ENCODE assay signal across 9 cellular contexts in the genomic region with DNA sequence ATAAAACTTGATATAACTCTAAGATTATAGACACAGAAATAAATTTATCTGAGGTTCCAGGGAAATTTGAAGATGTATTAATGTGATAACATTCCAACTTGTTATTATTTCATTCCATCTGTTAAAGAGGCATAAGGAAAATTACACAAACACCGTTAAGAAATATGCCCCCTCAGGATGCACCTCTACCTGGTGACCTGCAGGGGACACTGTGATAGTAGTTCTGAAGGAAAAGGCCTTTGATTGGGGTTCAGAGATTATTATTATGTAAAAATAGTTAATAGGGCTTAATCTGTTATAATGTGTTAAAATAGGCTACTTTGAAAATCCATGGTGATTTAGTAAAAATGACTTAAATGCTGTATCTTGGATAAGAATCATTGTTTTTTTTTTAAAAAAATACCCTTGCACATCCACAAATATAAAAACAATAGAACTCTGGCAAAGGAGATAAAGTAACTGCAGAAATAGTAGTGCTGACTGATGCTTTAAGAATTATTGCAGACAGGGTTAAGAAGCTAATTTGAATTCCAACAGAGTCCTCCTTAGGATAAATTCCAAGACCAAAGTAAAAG. TPM values are rescaled to one million over a fixed set of nuclear protein-coding genes. Genes with fewer than 3 reads are reported as not detected.
DNase-seq lines count a peak whose midpoint lies in the region; ATAC-seq and TF ChIP-seq lines count a peak whose summit lies in the region.
"Had no signal": no experiment of that assay in that cellular context is flagged by ENCODE, and none has a peak within 500 bp of the region (broad histone marks: within the 10 kb centered on the region; RNA-seq: fewer than 3 reads in every experiment).

No MANE protein-coding gene starts in this region.

- H3K4me3 ChIP-seq in fibroblast of lung (replicated peaks in 1 of 4; ENCODE audit: control extremely low read depth in 1 of 4, insufficient read depth in 1 of 4, low read depth in 3 of 4, low read length in 4 of 4) (no peak overlapping the region), stomach (no peak overlapping the region)
- H3K4me3 ChIP-seq: SJCRH30 had no signal

- WGBS in stomach, 5 donors, result 0 to 10% (median 4%) methylated on average over 1 of the region's 1 CpG

- no peak overlapping the region for H3K27ac ChIP-seq in fibroblast of lung (ENCODE audit: insufficient read depth, low read length)
- H3K27ac ChIP-seq in stomach, result no peak overlapping the region
- H3K27ac ChIP-seq: SJCRH30 had no signal

- H2AFZ ChIP-seq in fibroblast of lung (ENCODE audit: low read length), result no peak overlapping the region

- no peak overlapping the region for H3K9ac ChIP-seq in fibroblast of lung (ENCODE audit: insufficient read depth, low read length)

- no peaks in the 10 kb centered on the region for H3K79me2 ChIP-seq in fibroblast of lung (ENCODE audit: control insufficient read depth, insufficient read depth, low read length)

- TF ChIP-seq CTCF in GM12872 (IDR thresholded peaks at IDR 0.05; ENCODE audit: insufficient read depth, low read depth, low read length) (peak; percentile 75), fibroblast of lung (conservative IDR thresholded peaks at IDR 0.05 in 1 of 2, IDR thresholded peaks at IDR 0.05 in 1 of 2; ENCODE audit: low read depth in 1 of 2, low read length in 2 of 2) (peak; percentile 77 to 80), stomach (IDR thresholded peaks at IDR 0.05) (peak in 4 of 7 experiments; percentile 35 to 69 (median 54))

- no peaks in the 10 kb centered on the region for H4K20me1 ChIP-seq in fibroblast of lung (ENCODE audit: control insufficient read depth, extremely low read depth, insufficient read depth, low read length)

- peak; percentile 91 for ATAC-seq in HG02885 (IDR thresholded peaks at IDR 0.05; ENCODE audit: poor library complexity, unreplicated experiment)

- H3K4me1 ChIP-seq in fibroblast of lung (ENCODE audit: control insufficient read depth, extremely low read depth, insufficient read depth, low read length) (no peaks in the 10 kb centered on the region), stomach (peaks cover 0 to 2% (median 0%) of the 10 kb centered on the region in 4 donors)
- H3K4me1 ChIP-seq: SJCRH30 had no signal

- no peak overlapping the region for H3K4me2 ChIP-seq in fibroblast of lung (ENCODE audit: extremely low read depth, insufficient read depth, low read length)

- TF ChIP-seq EP300 in stomach (IDR thresholded peaks at IDR 0.05), result no peak

- no peak for TF ChIP-seq POLR2A in stomach (IDR thresholded peaks at IDR 0.05)

- no peaks in the 10 kb centered on the region for H3K36me3 ChIP-seq in fibroblast of lung (ENCODE audit: control insufficient read depth, insufficient read depth, low read length)
- H3K36me3 ChIP-seq in stomach, result no peaks in the 10 kb centered on the region
- H3K36me3 ChIP-seq: SJCRH30 had no signal

- H3K9me3 ChIP-seq in fibroblast of lung (ENCODE audit: control insufficient read depth, insufficient read depth, low read depth, low read length), result no peaks in the 10 kb centered on the region
- no peaks in the 10 kb centered on the region for H3K9me3 ChIP-seq in stomach
- H3K9me3 ChIP-seq: SJCRH30 had no signal

- H3K27me3 ChIP-seq in fibroblast of lung (ENCODE audit: control insufficient read depth, insufficient read depth, low read length) (no peaks in the 10 kb centered on the region), stomach (no peaks in the 10 kb centered on the region)
- H3K27me3 ChIP-seq: SJCRH30 had no signal

- intact Hi-C loops in stomach (cut with DNase I; ENCODE audit: low total_unique reads), result no loop called here

- DNase-seq in AML-193 (lab: John Stamatoyannopoulos, UW) (peak; percentile 42 to 47), RKO (ENCODE audit: low spot score) (peak; percentile 62), fibroblast of lung (ENCODE audit: low read depth in 2 of 2) (peak; percentile 24 to 37), stomach (no peak), NCI-H774 (lab: John Stamatoyannopoulos, UW) (no peak), amniotic stem cell (lab: John Stamatoyannopoulos, UW) (no peak)

RNA-seq across cellular contexts. Expression of gene ABRAXAS1, which starts 6.1 kb away (rescaled TPM):
- 22.0 and 27.2 TPM in 2 replicates for total RNA-seq in fibroblast of lung
- polyA plus RNA-seq in fibroblast of lung, result 14.0 and 17.1 TPM in 2 replicates
- polyA plus RNA-seq in fibroblast of lung (2012), result 9.4 and 11.7 TPM in 2 replicates
- 0.79 and 1.2 TPM in 2 replicates for polyA minus RNA-seq in fibroblast of lung (ENCODE audit: low replicate concordance)
- 10 to 100 TPM in 1 of 5 donors, 1 to 10 TPM in 3, not detected in 1; 3.6 to 17.6 (median 6.8) TPM for total RNA-seq in stomach
- polyA plus RNA-seq in stomach, result 10 to 100 TPM in 1 of 3 donors, 1 to 10 TPM in 2; 4.3 to 14.1 (median 4.5) TPM

RNA-seq across cellular contexts. Expression of gene MRPS18C, which starts 35.1 kb away (rescaled TPM):
- total RNA-seq in fibroblast of lung (20.0 and 22.0 TPM in 2 replicates), stomach (10 to 100 TPM in 4 of 5 donors, 1 to 10 TPM in 1; 4.3 to 63.6 (median 17.4) TPM)
- polyA plus RNA-seq in fibroblast of lung (33.4 and 42.8 TPM in 2 replicates), stomach (10 to 100 TPM; 19.6 to 32.9 (median 30.4) TPM)
- polyA plus RNA-seq in fibroblast of lung (2012), result 68.0 and 77.0 TPM in 2 replicates
- 4.5 TPM in 1 of 2 replicates, not detected in the other for polyA minus RNA-seq in fibroblast of lung (ENCODE audit: low replicate concordance)

RNA-seq across cellular contexts. Expression of gene HELQ, which starts 35.3 kb away (rescaled TPM):
- 14.4 and 17.7 TPM in 2 replicates for total RNA-seq in fibroblast of lung
- 11.8 and 12.0 TPM in 2 replicates for polyA plus RNA-seq in fibroblast of lung
- polyA plus RNA-seq in fibroblast of lung (2012), result 7.8 and 9.0 TPM in 2 replicates
- polyA minus RNA-seq in fibroblast of lung (ENCODE audit: low replicate concordance), result 2.3 and 7.8 TPM in 2 replicates
- 10 to 100 TPM; 13.8 to 26.8 (median 20.6) TPM for total RNA-seq in stomach
- 1 to 10 TPM; 5.0 to 7.6 (median 7.5) TPM for polyA plus RNA-seq in stomach

RNA-seq across cellular contexts. Expression of gene GPAT3, which starts 44.9 kb away (rescaled TPM):
- total RNA-seq in fibroblast of lung (2.1 and 4.1 TPM in 2 replicates), stomach (10 to 100 TPM in 2 of 5 donors, 1 to 10 TPM in 2, not detected in 1; 3.6 to 18.9 (median 11.5) TPM)
- polyA plus RNA-seq in fibroblast of lung (2.6 and 11.2 TPM in 2 replicates), stomach (1 to 10 TPM; 1.7 to 4.0 (median 2.6) TPM)
- 1.7 and 7.1 TPM in 2 replicates for polyA plus RNA-seq in fibroblast of lung (2012)
- 3.6 and 3.7 TPM in 2 replicates for polyA minus RNA-seq in fibroblast of lung (ENCODE audit: low replicate concordance)

Comparison
In these comparisons a context has a peak if more than half of its experiments do, and no peak if none do; other contexts are left out.
1. DNase-seq: peak in AML-193 (2 of 2), RKO (single experiment) and fibroblast of lung (2 of 2); none in stomach (single experiment), NCI-H774 (single experiment) and amniotic stem cell (single experiment).
2. Peak in every context shown above with its lines, with median percentiles within 50 percentile points of each other: CTCF ChIP-seq.